ENCODE assay signal across 1 cellular context in the genomic region with DNA sequence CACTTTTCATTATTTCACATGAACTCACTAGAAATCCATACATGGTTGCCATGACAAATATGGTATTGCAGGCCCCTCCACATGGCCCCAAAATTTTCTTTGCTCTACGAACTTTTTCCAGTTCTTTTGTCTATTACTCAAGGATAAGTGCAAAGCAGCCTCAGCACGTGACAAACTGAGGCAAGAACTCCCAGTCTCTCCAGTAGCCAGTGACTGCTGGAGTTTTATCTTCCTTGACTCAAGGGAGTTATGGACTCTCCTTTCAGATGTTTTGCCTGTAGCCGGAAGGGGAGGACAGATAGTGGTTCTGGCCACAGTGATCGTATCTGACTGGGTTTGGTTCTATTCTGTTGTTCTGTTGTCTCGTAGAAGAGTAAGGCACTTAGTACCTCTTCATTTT.
A peak's percentile ranks its signal among the peaks of the same experiment; 100 is the strongest.
TF ChIP-seq lines count a peak whose summit lies in the region.

No MANE protein-coding gene starts in this region.

TF ChIP-seq in K562, 482 proteins besides CTCF, POLR2A, EP300 and RAD21 (continued from another document and continues in another):
- TF ChIP-seq, protein P1, sequence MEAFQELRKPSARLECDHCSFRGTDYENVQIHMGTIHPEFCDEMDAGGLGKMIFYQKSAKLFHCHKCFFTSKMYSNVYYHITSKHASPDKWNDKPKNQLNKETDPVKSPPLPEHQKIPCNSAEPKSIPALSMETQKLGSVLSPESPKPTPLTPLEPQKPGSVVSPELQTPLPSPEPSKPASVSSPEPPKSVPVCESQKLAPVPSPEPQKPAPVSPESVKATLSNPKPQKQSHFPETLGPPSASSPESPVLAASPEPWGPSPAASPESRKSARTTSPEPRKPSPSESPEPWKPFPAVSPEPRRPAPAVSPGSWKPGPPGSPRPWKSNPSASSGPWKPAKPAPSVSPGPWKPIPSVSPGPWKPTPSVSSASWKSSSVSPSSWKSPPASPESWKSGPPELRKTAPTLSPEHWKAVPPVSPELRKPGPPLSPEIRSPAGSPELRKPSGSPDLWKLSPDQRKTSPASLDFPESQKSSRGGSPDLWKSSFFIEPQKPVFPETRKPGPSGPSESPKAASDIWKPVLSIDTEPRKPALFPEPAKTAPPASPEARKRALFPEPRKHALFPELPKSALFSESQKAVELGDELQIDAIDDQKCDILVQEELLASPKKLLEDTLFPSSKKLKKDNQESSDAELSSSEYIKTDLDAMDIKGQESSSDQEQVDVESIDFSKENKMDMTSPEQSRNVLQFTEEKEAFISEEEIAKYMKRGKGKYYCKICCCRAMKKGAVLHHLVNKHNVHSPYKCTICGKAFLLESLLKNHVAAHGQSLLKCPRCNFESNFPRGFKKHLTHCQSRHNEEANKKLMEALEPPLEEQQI (IDR thresholded peaks at IDR 0.05): peak; percentile 51; the same call in 1 of the 2 replicates
- TF ChIP-seq PML (IDR thresholded peaks at IDR 0.05; ENCODE audit: low read length) (0 out of 2 replicates have a peak, but pooled peaks have one; percentile 13), RBM17 (IDR thresholded peaks at IDR 0.05; ENCODE audit: borderline replicate concordance, low read depth, low read length) (no peak), ELF4 (CRISPR knock-in tag; IDR thresholded peaks at IDR 0.05) (no peak), DPF2 (IDR thresholded peaks at IDR 0.05) (peak; percentile 87; the same call in 1 of the 2 replicates), ELF2 (CRISPR knock-in tag; IDR thresholded peaks at IDR 0.05) (no peak), ZC3H8 (IDR thresholded peaks at IDR 0.05) (no peak), ID3 (CRISPR knock-in tag; IDR thresholded peaks at IDR 0.05) (no peak), ID3 (tag; IDR thresholded peaks at IDR 0.05) (no peak), SRSF7 (optimal IDR thresholded peaks at IDR 0.05; ENCODE audit: low read depth, low read length) (no peak), ZNF785 (CRISPR knock-in tag; IDR thresholded peaks at IDR 0.05) (no peak), STAT5A (IDR thresholded peaks at IDR 0.05; ENCODE audit: borderline replicate concordance, low read length) (no peak), ZNF592 (IDR thresholded peaks at IDR 0.05) (peak; percentile 21; the same call in 1 of the 2 replicates), SAFB2 (IDR thresholded peaks at IDR 0.05; ENCODE audit: borderline replicate concordance, low read depth, low read length, severe bottlenecking) (no peak), SOX6 (IDR thresholded peaks at IDR 0.05) (peak; percentile 82), NBN (IDR thresholded peaks at IDR 0.05; ENCODE audit: low read depth) (0 out of 2 replicates have a peak, but pooled peaks have one; percentile 13), ZNF639 (CRISPR knock-in tag; conservative IDR thresholded peaks at IDR 0.05 in 1 of 2, IDR thresholded peaks at IDR 0.05 in 1 of 2) (0 out of 4 replicates have a peak, but pooled peaks of 1 of the 2 experiments have one; percentile 35), PPARD (CRISPR knock-in tag; IDR thresholded peaks at IDR 0.05) (no peak), ZEB2 (IDR thresholded peaks at IDR 0.05) (0 out of 2 replicates have a peak, but pooled peaks have one; percentile 14), GATAD2B (IDR thresholded peaks at IDR 0.05; ENCODE audit: borderline replicate concordance) (no peak), HDAC1 (IDR thresholded peaks at IDR 0.05) (no peak), KAT8 (IDR thresholded peaks at IDR 0.05; ENCODE audit: low read depth) (no peak)
- TF ChIP-seq, protein P2, sequence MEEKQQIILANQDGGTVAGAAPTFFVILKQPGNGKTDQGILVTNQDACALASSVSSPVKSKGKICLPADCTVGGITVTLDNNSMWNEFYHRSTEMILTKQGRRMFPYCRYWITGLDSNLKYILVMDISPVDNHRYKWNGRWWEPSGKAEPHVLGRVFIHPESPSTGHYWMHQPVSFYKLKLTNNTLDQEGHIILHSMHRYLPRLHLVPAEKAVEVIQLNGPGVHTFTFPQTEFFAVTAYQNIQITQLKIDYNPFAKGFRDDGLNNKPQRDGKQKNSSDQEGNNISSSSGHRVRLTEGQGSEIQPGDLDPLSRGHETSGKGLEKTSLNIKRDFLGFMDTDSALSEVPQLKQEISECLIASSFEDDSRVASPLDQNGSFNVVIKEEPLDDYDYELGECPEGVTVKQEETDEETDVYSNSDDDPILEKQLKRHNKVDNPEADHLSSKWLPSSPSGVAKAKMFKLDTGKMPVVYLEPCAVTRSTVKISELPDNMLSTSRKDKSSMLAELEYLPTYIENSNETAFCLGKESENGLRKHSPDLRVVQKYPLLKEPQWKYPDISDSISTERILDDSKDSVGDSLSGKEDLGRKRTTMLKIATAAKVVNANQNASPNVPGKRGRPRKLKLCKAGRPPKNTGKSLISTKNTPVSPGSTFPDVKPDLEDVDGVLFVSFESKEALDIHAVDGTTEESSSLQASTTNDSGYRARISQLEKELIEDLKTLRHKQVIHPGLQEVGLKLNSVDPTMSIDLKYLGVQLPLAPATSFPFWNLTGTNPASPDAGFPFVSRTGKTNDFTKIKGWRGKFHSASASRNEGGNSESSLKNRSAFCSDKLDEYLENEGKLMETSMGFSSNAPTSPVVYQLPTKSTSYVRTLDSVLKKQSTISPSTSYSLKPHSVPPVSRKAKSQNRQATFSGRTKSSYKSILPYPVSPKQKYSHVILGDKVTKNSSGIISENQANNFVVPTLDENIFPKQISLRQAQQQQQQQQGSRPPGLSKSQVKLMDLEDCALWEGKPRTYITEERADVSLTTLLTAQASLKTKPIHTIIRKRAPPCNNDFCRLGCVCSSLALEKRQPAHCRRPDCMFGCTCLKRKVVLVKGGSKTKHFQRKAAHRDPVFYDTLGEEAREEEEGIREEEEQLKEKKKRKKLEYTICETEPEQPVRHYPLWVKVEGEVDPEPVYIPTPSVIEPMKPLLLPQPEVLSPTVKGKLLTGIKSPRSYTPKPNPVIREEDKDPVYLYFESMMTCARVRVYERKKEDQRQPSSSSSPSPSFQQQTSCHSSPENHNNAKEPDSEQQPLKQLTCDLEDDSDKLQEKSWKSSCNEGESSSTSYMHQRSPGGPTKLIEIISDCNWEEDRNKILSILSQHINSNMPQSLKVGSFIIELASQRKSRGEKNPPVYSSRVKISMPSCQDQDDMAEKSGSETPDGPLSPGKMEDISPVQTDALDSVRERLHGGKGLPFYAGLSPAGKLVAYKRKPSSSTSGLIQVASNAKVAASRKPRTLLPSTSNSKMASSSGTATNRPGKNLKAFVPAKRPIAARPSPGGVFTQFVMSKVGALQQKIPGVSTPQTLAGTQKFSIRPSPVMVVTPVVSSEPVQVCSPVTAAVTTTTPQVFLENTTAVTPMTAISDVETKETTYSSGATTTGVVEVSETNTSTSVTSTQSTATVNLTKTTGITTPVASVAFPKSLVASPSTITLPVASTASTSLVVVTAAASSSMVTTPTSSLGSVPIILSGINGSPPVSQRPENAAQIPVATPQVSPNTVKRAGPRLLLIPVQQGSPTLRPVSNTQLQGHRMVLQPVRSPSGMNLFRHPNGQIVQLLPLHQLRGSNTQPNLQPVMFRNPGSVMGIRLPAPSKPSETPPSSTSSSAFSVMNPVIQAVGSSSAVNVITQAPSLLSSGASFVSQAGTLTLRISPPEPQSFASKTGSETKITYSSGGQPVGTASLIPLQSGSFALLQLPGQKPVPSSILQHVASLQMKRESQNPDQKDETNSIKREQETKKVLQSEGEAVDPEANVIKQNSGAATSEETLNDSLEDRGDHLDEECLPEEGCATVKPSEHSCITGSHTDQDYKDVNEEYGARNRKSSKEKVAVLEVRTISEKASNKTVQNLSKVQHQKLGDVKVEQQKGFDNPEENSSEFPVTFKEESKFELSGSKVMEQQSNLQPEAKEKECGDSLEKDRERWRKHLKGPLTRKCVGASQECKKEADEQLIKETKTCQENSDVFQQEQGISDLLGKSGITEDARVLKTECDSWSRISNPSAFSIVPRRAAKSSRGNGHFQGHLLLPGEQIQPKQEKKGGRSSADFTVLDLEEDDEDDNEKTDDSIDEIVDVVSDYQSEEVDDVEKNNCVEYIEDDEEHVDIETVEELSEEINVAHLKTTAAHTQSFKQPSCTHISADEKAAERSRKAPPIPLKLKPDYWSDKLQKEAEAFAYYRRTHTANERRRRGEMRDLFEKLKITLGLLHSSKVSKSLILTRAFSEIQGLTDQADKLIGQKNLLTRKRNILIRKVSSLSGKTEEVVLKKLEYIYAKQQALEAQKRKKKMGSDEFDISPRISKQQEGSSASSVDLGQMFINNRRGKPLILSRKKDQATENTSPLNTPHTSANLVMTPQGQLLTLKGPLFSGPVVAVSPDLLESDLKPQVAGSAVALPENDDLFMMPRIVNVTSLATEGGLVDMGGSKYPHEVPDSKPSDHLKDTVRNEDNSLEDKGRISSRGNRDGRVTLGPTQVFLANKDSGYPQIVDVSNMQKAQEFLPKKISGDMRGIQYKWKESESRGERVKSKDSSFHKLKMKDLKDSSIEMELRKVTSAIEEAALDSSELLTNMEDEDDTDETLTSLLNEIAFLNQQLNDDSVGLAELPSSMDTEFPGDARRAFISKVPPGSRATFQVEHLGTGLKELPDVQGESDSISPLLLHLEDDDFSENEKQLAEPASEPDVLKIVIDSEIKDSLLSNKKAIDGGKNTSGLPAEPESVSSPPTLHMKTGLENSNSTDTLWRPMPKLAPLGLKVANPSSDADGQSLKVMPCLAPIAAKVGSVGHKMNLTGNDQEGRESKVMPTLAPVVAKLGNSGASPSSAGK (IDR thresholded peaks at IDR 0.05): peak; percentile 45
- TF ChIP-seq, protein P3, sequence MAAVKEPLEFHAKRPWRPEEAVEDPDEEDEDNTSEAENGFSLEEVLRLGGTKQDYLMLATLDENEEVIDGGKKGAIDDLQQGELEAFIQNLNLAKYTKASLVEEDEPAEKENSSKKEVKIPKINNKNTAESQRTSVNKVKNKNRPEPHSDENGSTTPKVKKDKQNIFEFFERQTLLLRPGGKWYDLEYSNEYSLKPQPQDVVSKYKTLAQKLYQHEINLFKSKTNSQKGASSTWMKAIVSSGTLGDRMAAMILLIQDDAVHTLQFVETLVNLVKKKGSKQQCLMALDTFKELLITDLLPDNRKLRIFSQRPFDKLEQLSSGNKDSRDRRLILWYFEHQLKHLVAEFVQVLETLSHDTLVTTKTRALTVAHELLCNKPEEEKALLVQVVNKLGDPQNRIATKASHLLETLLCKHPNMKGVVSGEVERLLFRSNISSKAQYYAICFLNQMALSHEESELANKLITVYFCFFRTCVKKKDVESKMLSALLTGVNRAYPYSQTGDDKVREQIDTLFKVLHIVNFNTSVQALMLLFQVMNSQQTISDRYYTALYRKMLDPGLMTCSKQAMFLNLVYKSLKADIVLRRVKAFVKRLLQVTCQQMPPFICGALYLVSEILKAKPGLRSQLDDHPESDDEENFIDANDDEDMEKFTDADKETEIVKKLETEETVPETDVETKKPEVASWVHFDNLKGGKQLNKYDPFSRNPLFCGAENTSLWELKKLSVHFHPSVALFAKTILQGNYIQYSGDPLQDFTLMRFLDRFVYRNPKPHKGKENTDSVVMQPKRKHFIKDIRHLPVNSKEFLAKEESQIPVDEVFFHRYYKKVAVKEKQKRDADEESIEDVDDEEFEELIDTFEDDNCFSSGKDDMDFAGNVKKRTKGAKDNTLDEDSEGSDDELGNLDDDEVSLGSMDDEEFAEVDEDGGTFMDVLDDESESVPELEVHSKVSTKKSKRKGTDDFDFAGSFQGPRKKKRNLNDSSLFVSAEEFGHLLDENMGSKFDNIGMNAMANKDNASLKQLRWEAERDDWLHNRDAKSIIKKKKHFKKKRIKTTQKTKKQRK (IDR thresholded peaks at IDR 0.05; ENCODE audit: borderline replicate concordance, low read depth, low read length): no peak
- TF ChIP-seq, protein P4, sequence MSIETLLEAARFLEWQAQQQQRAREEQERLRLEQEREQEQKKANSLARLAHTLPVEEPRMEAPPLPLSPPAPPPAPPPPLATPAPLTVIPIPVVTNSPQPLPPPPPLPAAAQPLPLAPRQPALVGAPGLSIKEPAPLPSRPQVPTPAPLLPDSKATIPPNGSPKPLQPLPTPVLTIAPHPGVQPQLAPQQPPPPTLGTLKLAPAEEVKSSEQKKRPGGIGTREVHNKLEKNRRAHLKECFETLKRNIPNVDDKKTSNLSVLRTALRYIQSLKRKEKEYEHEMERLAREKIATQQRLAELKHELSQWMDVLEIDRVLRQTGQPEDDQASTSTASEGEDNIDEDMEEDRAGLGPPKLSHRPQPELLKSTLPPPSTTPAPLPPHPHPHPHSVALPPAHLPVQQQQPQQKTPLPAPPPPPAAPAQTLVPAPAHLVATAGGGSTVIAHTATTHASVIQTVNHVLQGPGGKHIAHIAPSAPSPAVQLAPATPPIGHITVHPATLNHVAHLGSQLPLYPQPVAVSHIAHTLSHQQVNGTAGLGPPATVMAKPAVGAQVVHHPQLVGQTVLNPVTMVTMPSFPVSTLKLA (conservative IDR thresholded peaks at IDR 0.05): peak; percentile 29 to 51; a peak in 1 of 4 replicates
